Comparison of ENCODE assay signal across 8 cellular contexts in genomic region chr4:77618383-77619241, GRCh38. TPM values are rescaled to one million over a fixed set of nuclear protein-coding genes. Genes with fewer than 3 reads are reported as not detected.
A peak's percentile ranks its signal among the peaks of the same experiment; 100 is the strongest.
DNase-seq lines count a peak whose midpoint lies in the region; ATAC-seq and TF ChIP-seq lines count a peak whose summit lies in the region.

No MANE protein-coding gene starts in this region.

- H3K9me3 ChIP-seq in cardiac muscle cell (ENCODE audit: low read depth) = no peaks in the 10 kb centered on the region
- H3K9me3 ChIP-seq in psoas muscle = no peaks in the 10 kb centered on the region

- H3K4me3 ChIP-seq in HFF-Myc (replicated peaks; ENCODE audit: low read depth, low read length) (no peak overlapping the region), cardiac muscle cell (no peak overlapping the region), psoas muscle (no peak overlapping the region)

- H3K36me3 ChIP-seq in cardiac muscle cell (no peaks in the 10 kb centered on the region), psoas muscle (ENCODE audit: insufficient read depth in 1 of 2, low read depth in 1 of 2) (no peaks in the 10 kb centered on the region)

- intact Hi-C loops in psoas muscle (cut with DNase I) = loop anchor here in 1 of 2 donors (5.0 kb wide), 1 partner anchor 236 kb away; no protein-coding TSS in a partner anchor

- peak; percentile 71 to 96 (median 87) for ATAC-seq in psoas muscle

- H3K4me1 ChIP-seq in cardiac muscle cell (ENCODE audit: low read depth) (no peaks in the 10 kb centered on the region), psoas muscle (no peaks in the 10 kb centered on the region)

- no peaks in the 10 kb centered on the region for H3K27me3 ChIP-seq in cardiac muscle cell
- no peaks in the 10 kb centered on the region for H3K27me3 ChIP-seq in psoas muscle (ENCODE audit: insufficient read depth in 3 of 3, low read length in 2 of 3)

- DNase-seq in HFF-Myc (ENCODE audit: extremely low read depth, low read depth) (peak; percentile 43), MV-4-11 (lab: John Stamatoyannopoulos, UW) (peak; percentile 67), SKM-1 (lab: John Stamatoyannopoulos, UW; ENCODE audit: unreplicated experiment) (peak; percentile 75), cardiac muscle cell (ENCODE audit: low read depth in 1 of 2, low spot score in 1 of 2) (peak; percentile 85 to 87), psoas muscle (peak in 1 of 2 donors; percentile 16), 8988T (no peak)
- DNase-seq in activated naive CD4-positive, alpha-beta T cell treated with anti-CD3 and anti-CD28 coated beads, Interleukin-2, amount 50 U/mL, for 16 hours = peak; percentile 52

- 12 to 18% (median 17%) methylated on average over 12 of the region's 12 CpGs for WGBS in psoas muscle, 3 donors

- TF ChIP-seq CTCF in GM12874 (IDR thresholded peaks at IDR 0.05; ENCODE audit: insufficient read depth, low read depth, low read length) (peak; percentile 78), HFF-Myc (IDR thresholded peaks at IDR 0.05; ENCODE audit: low read depth, low read length, missing control alignments) (peak; percentile 82), cardiac muscle cell (IDR thresholded peaks at IDR 0.05; ENCODE audit: low read depth, low read length) (peak; percentile 88), psoas muscle (IDR thresholded peaks at IDR 0.05) (peak; percentile 75)

- H3K27ac ChIP-seq in cardiac muscle cell (no peak overlapping the region), psoas muscle (no peak overlapping the region)

RNA-seq across cellular contexts. Expression of gene CXCL13, which starts 13.0 kb away (rescaled TPM):
- total RNA-seq in cardiac muscle cell = not detected in 2 replicates
- polyA plus RNA-seq in cardiac muscle cell = not detected in 2 replicates
- total RNA-seq in psoas muscle = under 1 TPM in 2 of 4 donors, not detected in 2; 0.18 to 0.53 TPM
- under 1 TPM in 2 of 3 donors, not detected in 1; 0.09 to 0.13 TPM for polyA plus RNA-seq in psoas muscle
